ENCODE assay signal across 10 cellular contexts in the genomic region with DNA sequence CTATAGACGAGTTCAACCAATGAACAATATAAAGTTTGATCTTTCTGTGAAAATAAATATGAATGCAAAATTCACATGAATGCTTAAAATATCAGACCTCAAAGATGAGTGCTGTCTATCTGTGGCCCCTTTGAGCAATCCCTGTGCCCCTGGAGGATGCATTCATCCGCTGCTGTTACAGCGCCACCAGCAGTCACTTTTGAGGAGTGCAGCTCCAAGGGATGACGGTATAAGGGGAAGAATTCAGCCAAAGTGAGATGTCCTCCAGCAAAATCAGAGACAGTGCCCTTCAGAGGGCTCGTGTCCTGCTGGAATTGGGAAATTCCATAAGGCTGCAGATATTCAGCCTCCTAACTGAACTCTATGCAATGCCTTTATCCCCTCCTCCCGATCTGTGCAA. TPM values are rescaled to one million over a fixed set of nuclear protein-coding genes. Genes with fewer than 3 reads are reported as not detected.
A peak's percentile ranks its signal among the peaks of the same experiment; 100 is the strongest.
DNase-seq lines count a peak whose midpoint lies in the region; ATAC-seq, FAIRE-seq and TF ChIP-seq lines count a peak whose summit lies in the region.
"Had no signal": no experiment of that assay in that cellular context is flagged by ENCODE, and none has a peak within 500 bp of the region (broad histone marks: within the 10 kb centered on the region; RNA-seq: fewer than 3 reads in every experiment).

No MANE protein-coding gene starts in this region.

- H3K4me1 ChIP-seq in HepG2 (ENCODE audit: insufficient read depth, low read length) (peaks cover 8% of the 10 kb centered on the region), right lobe of liver (no peaks in the 10 kb centered on the region), esophagus muscularis mucosa (peaks cover 7 to 59% (median 42%) of the 10 kb centered on the region in 4 donors)

- intact Hi-C loops in HepG2 (cut with micrococcal nuclease; ENCODE audit: unreplicated experiment), result no loop called here
- intact Hi-C loops in right lobe of liver (cut with DNase I), result no loop called here
- intact Hi-C loops in esophagus muscularis mucosa (cut with DNase I), result no loop called here

- TF ChIP-seq EP300 in HepG2 (IDR thresholded peaks at IDR 0.05; ENCODE audit: low read depth in 2 of 2, low read length in 2 of 2), result no peak
- TF ChIP-seq EP300 in HepG2 (CRISPR knock-in tag; IDR thresholded peaks at IDR 0.05; ENCODE audit: borderline replicate concordance), result no peak
- TF ChIP-seq EP300 in esophagus muscularis mucosa (IDR thresholded peaks at IDR 0.05), result no peak

- peaks cover 5 to 64% of the 10 kb centered on the region in 2 experiments; a peak in 3 of 5 replicates for H3K27me3 ChIP-seq in HepG2 (ENCODE audit: control insufficient read depth in 1 of 2, insufficient read depth in 2 of 2, low read length in 2 of 2)
- H3K27me3 ChIP-seq in right lobe of liver, result no peaks in the 10 kb centered on the region
- H3K27me3 ChIP-seq in esophagus muscularis mucosa, result no peaks in the 10 kb centered on the region

- no peak for ATAC-seq in HepG2
- ATAC-seq in right lobe of liver, result no peak
- no peak for ATAC-seq in GM19023 (IDR thresholded peaks at IDR 0.05; ENCODE audit: unreplicated experiment)

- H3K9me3 ChIP-seq in HepG2 (ENCODE audit: low read length) (no peaks in the 10 kb centered on the region), right lobe of liver (no peaks in the 10 kb centered on the region), esophagus muscularis mucosa (no peaks in the 10 kb centered on the region)

- BruUV-seq in HepG2 (replicated peaks; lab: Mats Ljungman, UMichigan), result no TSS peak

- no peak overlapping the region for H3K9ac ChIP-seq in HepG2 (ENCODE audit: insufficient read depth, low read depth, low read length)

- no peak for DNase-seq in HepG2 (ENCODE audit: low spot score)
- no peak for DNase-seq in right lobe of liver
- peak; percentile 14 for DNase-seq in OCI-M1 (lab: John Stamatoyannopoulos, UW)
- no peak for DNase-seq in epithelial cell of prostate (ENCODE audit: low read depth, low spot score)
- peak; percentile 51 for DNase-seq in stimulated activated CD8-positive, alpha-beta memory T cell treated with anti-CD3 and anti-CD28 coated beads, Interleukin-4, amount 100 ng/mL, for 48 hours
- no peak for DNase-seq in effector CD4-positive, alpha-beta T cell
- DNase-seq in esophagus muscularis mucosa (ENCODE audit: extremely low spot score), result no peak
- DNase-seq: NCI-H345 had no signal

- H4K20me1 ChIP-seq in HepG2 (ENCODE audit: insufficient read depth, low read length), result no peaks in the 10 kb centered on the region

- POLR2A ChIA-PET in HepG2 (lab: Yijun Ruan, JAX), result no interaction called here

- no peak overlapping the region for H3K4me2 ChIP-seq in HepG2 (ENCODE audit: low read depth, low read length)

- H3K27ac ChIP-seq in HepG2 (ENCODE audit: extremely low read length, insufficient read depth, low read length) (no peak overlapping the region), right lobe of liver (no peak overlapping the region), epithelial cell of prostate (peak overlapping the region; percentile 18), esophagus muscularis mucosa (replicated peaks in 1 of 4) (no peak overlapping the region)

- H3K36me3 ChIP-seq in HepG2 (replicated peaks in 1 of 2; ENCODE audit: control insufficient read depth in 1 of 2, insufficient read depth in 2 of 2, low read length in 2 of 2) (no peaks in the 10 kb centered on the region), right lobe of liver (no peaks in the 10 kb centered on the region), esophagus muscularis mucosa (no peaks in the 10 kb centered on the region)

- no peak for TF ChIP-seq RAD21 in HepG2 (CRISPR knock-in tag; IDR thresholded peaks at IDR 0.05)

- WGBS in HepG2 (ENCODE audit: low lambda C conversion rate), result 0% methylated on average over 6 of the region's 6 CpGs
- 49% methylated on average over 5 of the region's 6 CpGs for WGBS in right lobe of liver (ENCODE audit: insufficient coverage, low coverage, low lambda C conversion rate, missing lambda C conversion rate)
- 80% methylated on average over 6 of the region's 6 CpGs for WGBS in esophagus muscularis mucosa

- no peaks in the 10 kb centered on the region for H3K79me2 ChIP-seq in HepG2 (ENCODE audit: insufficient read depth, low read length)

- CTCF ChIA-PET in HepG2 (lab: Yijun Ruan, JAX; ENCODE audit: low intra/inter-chr PET ratio, low total read pairs), result no interaction called here

- no peak for FAIRE-seq in HepG2 (lab: Jason Lieb, UNC)

- TF ChIP-seq POLR2A in HepG2 (IDR thresholded peaks at IDR 0.05; ENCODE audit: insufficient read depth in 1 of 2, low read depth in 2 of 2, low read length in 2 of 2) (no peak), right lobe of liver (IDR thresholded peaks at IDR 0.05) (no peak), esophagus muscularis mucosa (IDR thresholded peaks at IDR 0.05; ENCODE audit: low read depth) (no peak)

- H3K4me3 ChIP-seq in HepG2 (replicated peaks in 1 of 3; ENCODE audit: insufficient read depth in 1 of 3, low read depth in 2 of 3, low read length in 3 of 3), result no peak overlapping the region
- H3K4me3 ChIP-seq in right lobe of liver, result no peak overlapping the region
- no peak overlapping the region for H3K4me3 ChIP-seq in esophagus muscularis mucosa

- TF ChIP-seq CTCF in HepG2 (CRISPR knock-in tag; IDR thresholded peaks at IDR 0.05) (peak; percentile 39; the same call in 1 of the 2 replicates), right lobe of liver (IDR thresholded peaks at IDR 0.05) (no peak), esophagus muscularis mucosa (IDR thresholded peaks at IDR 0.05) (no peak)

- no peak overlapping the region for H2AFZ ChIP-seq in HepG2 (ENCODE audit: low read length)

- in situ Hi-C loops in HepG2 (cut with HindIII; ENCODE audit: extremely low pct_ligation_motif_present, low pct_unique_long_range_greater_than_20kb), result no loop called here

TF ChIP-seq in HepG2, 621 proteins besides CTCF, POLR2A, EP300 and RAD21:
- TF ChIP-seq, protein P1, sequence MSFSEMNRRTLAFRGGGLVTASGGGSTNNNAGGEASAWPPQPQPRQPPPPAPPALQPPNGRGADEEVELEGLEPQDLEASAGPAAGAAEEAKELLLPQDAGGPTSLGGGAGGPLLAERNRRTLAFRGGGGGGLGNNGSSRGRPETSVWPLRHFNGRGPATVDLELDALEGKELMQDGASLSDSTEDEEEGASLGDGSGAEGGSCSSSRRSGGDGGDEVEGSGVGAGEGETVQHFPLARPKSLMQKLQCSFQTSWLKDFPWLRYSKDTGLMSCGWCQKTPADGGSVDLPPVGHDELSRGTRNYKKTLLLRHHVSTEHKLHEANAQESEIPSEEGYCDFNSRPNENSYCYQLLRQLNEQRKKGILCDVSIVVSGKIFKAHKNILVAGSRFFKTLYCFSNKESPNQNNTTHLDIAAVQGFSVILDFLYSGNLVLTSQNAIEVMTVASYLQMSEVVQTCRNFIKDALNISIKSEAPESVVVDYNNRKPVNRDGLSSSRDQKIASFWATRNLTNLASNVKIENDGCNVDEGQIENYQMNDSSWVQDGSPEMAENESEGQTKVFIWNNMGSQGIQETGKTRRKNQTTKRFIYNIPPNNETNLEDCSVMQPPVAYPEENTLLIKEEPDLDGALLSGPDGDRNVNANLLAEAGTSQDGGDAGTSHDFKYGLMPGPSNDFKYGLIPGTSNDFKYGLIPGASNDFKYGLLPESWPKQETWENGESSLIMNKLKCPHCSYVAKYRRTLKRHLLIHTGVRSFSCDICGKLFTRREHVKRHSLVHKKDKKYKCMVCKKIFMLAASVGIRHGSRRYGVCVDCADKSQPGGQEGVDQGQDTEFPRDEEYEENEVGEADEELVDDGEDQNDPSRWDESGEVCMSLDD (CRISPR knock-in tag; IDR thresholded peaks at IDR 0.05; ENCODE audit: borderline replicate concordance), result no peak
- TF ChIP-seq NBN (conservative IDR thresholded peaks at IDR 0.05), result no peak
- no peak for TF ChIP-seq IKZF4 (CRISPR knock-in tag; IDR thresholded peaks at IDR 0.05; ENCODE audit: borderline replicate concordance, low read depth, not compliant biosample characterization)
- no peak for TF ChIP-seq ZIK1 (CRISPR knock-in tag; IDR thresholded peaks at IDR 0.05; ENCODE audit: borderline replicate concordance, low read depth)
- no peak for TF ChIP-seq KDM4B (CRISPR knock-in tag; IDR thresholded peaks at IDR 0.05)

RNA-seq across cellular contexts. Expression of gene CHRNA1, which starts 12.0 kb away (rescaled TPM):
- not detected in 2 replicates for total RNA-seq in HepG2 (2016; rRNA removed; fragmentation: Illumina TruSeq; extraction: Trizol)
- total RNA-seq in HepG2 (2016; cell fraction: cytosol; rRNA removed; fragmentation: Illumina TruSeq; extraction: Trizol; ENCODE audit: low read depth), result not detected in 2 replicates
- total RNA-seq in HepG2 (2016; cell fraction: insoluble cytoplasmic fraction; rRNA removed; fragmentation: Illumina TruSeq; extraction: Trizol), result not detected in 2 replicates
- not detected in 2 replicates for total RNA-seq in HepG2 (2016; cell fraction: membrane; rRNA removed; fragmentation: Illumina TruSeq; extraction: Trizol)
- not detected in 2 replicates for total RNA-seq in HepG2 (2016; cell fraction: nucleus; rRNA removed; fragmentation: Illumina TruSeq; extraction: Trizol)
- not detected in 2 replicates for polyA plus RNA-seq in HepG2 (2011; rRNA removed)
- polyA plus RNA-seq in HepG2 (2011; cell fraction: cytosol; rRNA removed), result not detected in 2 replicates
- polyA plus RNA-seq in HepG2 (2011; cell fraction: nucleus; rRNA removed), result not detected in 2 replicates
- polyA plus RNA-seq in HepG2 (2012), result not detected in 2 replicates
- not detected in 2 replicates for polyA plus RNA-seq in HepG2 (2016; cell fraction: cytosol; fragmentation: Illumina TruSeq; extraction: Trizol; ENCODE audit: low read depth)
- not detected in 2 replicates for polyA plus RNA-seq in HepG2 (2016; cell fraction: insoluble cytoplasmic fraction; fragmentation: Illumina TruSeq; extraction: Trizol; ENCODE audit: low read depth)
- not detected in 2 replicates for polyA plus RNA-seq in HepG2 (2016; cell fraction: membrane; fragmentation: Illumina TruSeq; extraction: Trizol; ENCODE audit: low read depth)
- polyA plus RNA-seq in HepG2 (2016; cell fraction: nucleus; fragmentation: Illumina TruSeq; extraction: Trizol; ENCODE audit: insufficient read depth, low read depth), result not detected in 2 replicates
- polyA minus RNA-seq in HepG2 (2011; rRNA and poly(A)+ RNA removed; ENCODE audit: low replicate concordance), result not detected in 2 replicates
- polyA minus RNA-seq in HepG2 (2011; cell fraction: cytosol; rRNA and poly(A)+ RNA removed), result not detected in 2 replicates
- not detected in 2 replicates for polyA minus RNA-seq in HepG2 (2011; cell fraction: nucleus; rRNA and poly(A)+ RNA removed)
- total RNA-seq in right lobe of liver, result under 1 TPM in 1 of 6 experiments, not detected in 5; 0.19 TPM
- total RNA-seq in esophagus muscularis mucosa, result not detected
- total RNA-seq: temporal lobe had no signal

Comparison
In these comparisons a context has a peak if more than half of its experiments do, and no peak if none do; other contexts are left out.
1. DNase-seq: peak in OCI-M1 (single experiment) and stimulated activated CD8-positive, alpha-beta memory T cell treated with anti-CD3 and anti-CD28 coated beads, Interleukin-4, amount 100 ng/mL, for 48 hours (single experiment); none in HepG2 (single experiment), right lobe of liver (0 of 3), epithelial cell of prostate (single experiment), effector CD4-positive, alpha-beta T cell (single experiment) and esophagus muscularis mucosa (single experiment).